8 cellular contexts compared by ENCODE assay signal in genomic region chr17:28552201-28552999, GRCh38. TPM values are rescaled to one million over a fixed set of nuclear protein-coding genes. Genes with fewer than 3 reads are reported as not detected.
DNase-seq lines count a peak whose midpoint lies in the region; ATAC-seq and TF ChIP-seq lines count a peak whose summit lies in the region.

TSS of gene UNC119 (minus strand) at chr17:28552624. CDS start at chr17:28552557, 67 bp downstream.

- H3K27ac Mint-ChIP-seq in CD8-positive, alpha-beta T cell: peak within 1 kb of the TSS; percentile 86

- H3K4me3 ChIP-seq in CD8-positive, alpha-beta T cell (ENCODE audit: low read depth, low read length): peak within 1 kb of the TSS; percentile 48
- H3K4me3 ChIP-seq in osteoblast (ENCODE audit: insufficient read depth, low read length): peak within 1 kb of the TSS; percentile 81

- no peaks in the 10 kb centered on the region for H3K9me3 Mint-ChIP-seq in CD8-positive, alpha-beta T cell

- peaks cover 53% of the 10 kb centered on the region for H3K4me1 ChIP-seq in CD8-positive, alpha-beta T cell (ENCODE audit: insufficient read depth, low read length)
- H3K4me1 ChIP-seq in osteoblast (ENCODE audit: insufficient read depth, low read length): peaks cover 5% of the 10 kb centered on the region

- intact Hi-C loops in CD8-positive, alpha-beta T cell (cut with DNase I, micrococcal nuclease): loop anchor here (1.0 to 5.0 kb wide), 5 partner anchors 19 to 180 kb away; partner anchors contain the start of genes PIGS (in 2 of the 2), SPAG5 (in 2 of the 2), ALDOC (in 1 of the 2) and SARM1 (in 1 of the 2)

- DNase-seq in CD8-positive, alpha-beta T cell: peak; percentile 48 to 85 (median 73)
- DNase-seq in GM20000 (ENCODE audit: low spot score): peak; percentile 95
- peak; percentile 40 for DNase-seq in KG1 (lab: John Stamatoyannopoulos, UW)
- peak; percentile 78 for DNase-seq in SK-N-DZ (ENCODE audit: low spot score)
- DNase-seq in activated naive CD4-positive, alpha-beta T cell treated with anti-CD3 and anti-CD28 coated beads, Interleukin-2, amount 50 U/mL, for 16 hours: peak; percentile 78
- DNase-seq in glomerular visceral epithelial cell (ENCODE audit: extremely low spot score): peak; percentile 80
- DNase-seq in osteoblast (ENCODE audit: insufficient read length, low spot score, missing footprints): peak; percentile 98

- CTCF ChIA-PET in CD8-positive, alpha-beta T cell (lab: Charles Lee): interaction anchor here (1.0 kb wide), 1 partner anchor 14 kb away, joined by 3 read pairs; no protein-coding TSS in a partner anchor

- peak within 1 kb of the TSS; percentile 90 for H3K4me2 ChIP-seq in osteoblast (ENCODE audit: insufficient read depth, low read length)

- no peaks in the 10 kb centered on the region for H3K27me3 ChIP-seq in CD8-positive, alpha-beta T cell (ENCODE audit: insufficient read depth, low read length)
- no peaks in the 10 kb centered on the region for H3K27me3 ChIP-seq in osteoblast (ENCODE audit: insufficient read depth, low read length)

- H3K4me1 Mint-ChIP-seq in CD8-positive, alpha-beta T cell (ENCODE audit: low read depth): peaks cover 51% of the 10 kb centered on the region

- peak within 1 kb of the TSS; percentile 81 for H2AFZ ChIP-seq in osteoblast (ENCODE audit: low read length)

- TF ChIP-seq CTCF in CD8-positive, alpha-beta T cell (IDR thresholded peaks at IDR 0.05): no peak
- no peak for TF ChIP-seq CTCF in GM20000 (IDR thresholded peaks at IDR 0.05; ENCODE audit: extremely low read depth, missing control alignments)
- no peak for TF ChIP-seq CTCF in osteoblast (IDR thresholded peaks at IDR 0.05; ENCODE audit: extremely low read depth, low read depth, low read length)

- H3K4me3 Mint-ChIP-seq in CD8-positive, alpha-beta T cell: peak within 1 kb of the TSS; percentile 90

- POLR2A ChIA-PET in CD8-positive, alpha-beta T cell (lab: Charles Lee): interaction anchor here (0.9 to 1.4 kb wide), 3 partner anchors 13 to 47 kb away, joined by 3 to 8 read pairs (median 3); partner anchors contain the start of gene PIGS

- H3K9me3 ChIP-seq in CD8-positive, alpha-beta T cell (ENCODE audit: low read length): no peaks in the 10 kb centered on the region
- no peaks in the 10 kb centered on the region for H3K9me3 ChIP-seq in osteoblast (ENCODE audit: low read depth, low read length)

- peaks cover 47% of the 10 kb centered on the region for H3K36me3 Mint-ChIP-seq in CD8-positive, alpha-beta T cell

- H3K27me3 Mint-ChIP-seq in CD8-positive, alpha-beta T cell (ENCODE audit: low read depth): no peaks in the 10 kb centered on the region

- ATAC-seq in CD8-positive, alpha-beta T cell: peak; percentile 80

- H3K36me3 ChIP-seq in CD8-positive, alpha-beta T cell (ENCODE audit: insufficient read depth, low read length): peaks cover 27% of the 10 kb centered on the region
- H3K36me3 ChIP-seq in osteoblast (ENCODE audit: insufficient read depth, low read length): peaks cover 39% of the 10 kb centered on the region

- peak within 1 kb of the TSS; percentile 10 for H3K27ac ChIP-seq in CD8-positive, alpha-beta T cell (ENCODE audit: low read depth, low read length)
- H3K27ac ChIP-seq in osteoblast (ENCODE audit: low read depth, low read length) (no peak within 1 kb of the TSS), temporal lobe (ENCODE audit: low read depth, low read length) (no peak within 1 kb of the TSS)

- H4K20me1 ChIP-seq in osteoblast (ENCODE audit: insufficient read depth, low read length): peaks cover 39% of the 10 kb centered on the region

- H3K79me2 ChIP-seq in osteoblast (ENCODE audit: insufficient read depth, low read length): peaks cover 20% of the 10 kb centered on the region

RNA-seq across cellular contexts. Expression of gene UNC119, which starts in this region (rescaled TPM):
- total RNA-seq in CD8-positive, alpha-beta T cell: 10 to 100 TPM; 48.9 to 49.9 TPM
- 41.4 and 42.2 TPM in 2 replicates for polyA plus RNA-seq in SK-N-DZ (2014; cell fraction: cytosol; rRNA removed)
- 104 and 138 TPM in 2 replicates for polyA plus RNA-seq in SK-N-DZ (2014; cell fraction: nucleus; rRNA removed)
- total RNA-seq in osteoblast (23.2 and 25.0 TPM in 2 replicates), temporal lobe (31.5 TPM)

Comparison
In these comparisons a context has a peak if more than half of its experiments do, and no peak if none do; other contexts are left out.
1. DNase-seq: peak in every context shown above with its lines; median percentile 98 in osteoblast; 95 in GM20000; 80 in glomerular visceral epithelial cell; 78 in SK-N-DZ; 78 in activated naive CD4-positive, alpha-beta T cell treated with anti-CD3 and anti-CD28 coated beads, Interleukin-2, amount 50 U/mL, for 16 hours; 73 in CD8-positive, alpha-beta T cell; 40 in KG1.